In the genomic region with DNA sequence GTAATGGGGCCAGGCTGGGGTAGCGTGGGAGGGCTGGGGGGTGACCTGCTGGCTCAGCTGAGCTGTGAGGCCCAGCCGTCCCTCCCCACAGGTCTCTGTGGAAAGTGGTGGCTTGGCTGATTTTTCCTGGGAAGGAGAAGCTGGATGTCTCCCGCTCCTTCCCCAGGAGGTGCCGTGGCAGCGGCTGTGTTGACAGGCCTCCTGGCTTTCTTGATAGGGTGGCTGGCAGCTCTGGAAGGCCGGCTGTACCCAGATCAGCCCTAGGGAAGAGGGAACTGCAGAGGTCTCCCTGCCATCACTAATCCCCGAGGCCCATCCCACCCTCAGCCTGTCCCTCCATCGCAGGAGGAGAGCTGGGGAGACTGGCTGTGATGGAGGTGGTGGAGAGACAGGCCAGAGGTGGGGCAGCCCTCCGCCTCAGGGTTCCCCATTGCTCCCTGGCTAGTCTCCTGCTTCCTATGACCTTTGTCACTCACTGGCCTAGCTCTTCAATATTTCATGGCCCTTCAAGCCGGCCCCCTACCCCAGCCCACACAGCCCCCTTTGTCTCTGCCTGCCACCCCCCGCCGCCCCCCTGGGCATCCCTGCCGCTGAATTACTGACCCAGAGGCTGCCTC, we compare ENCODE assay signal across 12 cellular contexts. TPM values are rescaled to one million over a fixed set of nuclear protein-coding genes. Genes with fewer than 3 reads are reported as not detected.
DNase-seq lines count a peak whose midpoint lies in the region; ATAC-seq and TF ChIP-seq lines count a peak whose summit lies in the region.
"Had no signal": no experiment of that assay in that cellular context is flagged by ENCODE, and none has a peak within 500 bp of the region (broad histone marks: within the 10 kb centered on the region; RNA-seq: fewer than 3 reads in every experiment).

No MANE protein-coding gene starts in this region.

- 64 to 82% methylated on average over 13 of the region's 13 CpGs for WGBS in esophagus, 2 donors

- TF ChIP-seq EP300 in neural cell (conservative IDR thresholded peaks at IDR 0.05; ENCODE audit: poor library complexity, severe bottlenecking) = no peak

- H2AFZ ChIP-seq in neural cell (ENCODE audit: low read depth, low read length) = no peak overlapping the region

- H3K4me2 ChIP-seq in neural cell (ENCODE audit: low read length) = no peak overlapping the region

- peaks cover 55% of the 10 kb centered on the region for H3K79me2 ChIP-seq in neural cell (replicated peaks; ENCODE audit: insufficient read depth, low read length)

- peaks cover 33% of the 10 kb centered on the region for H3K27me3 Mint-ChIP-seq in T-helper 17 cell
- H3K27me3 Mint-ChIP-seq in activated CD4-positive, alpha-beta memory T cell treated with anti-CD3 and anti-CD28 coated beads, Interleukin-2, amount 10 ng/mL, durations not matched to agents 7 days and 5 days = peaks cover 28% of the 10 kb centered on the region

- peak; percentile 48 for DNase-seq in DMS 273 (lab: John Stamatoyannopoulos, UW; ENCODE audit: unreplicated experiment)
- DNase-seq in DMS 273 treated with DMSO at 0.1 percent for 48 hours (lab: John Stamatoyannopoulos, UW) = no peak
- DNase-seq in uterus = no peak
- no peak for DNase-seq in T-helper 17 cell
- DNase-seq in AG20443 (ENCODE audit: low spot score) = no peak
- DNase-seq in activated CD4-positive, alpha-beta memory T cell treated with anti-CD3 and anti-CD28 coated beads, Interleukin-2, amount 10 ng/mL, durations not matched to agents 7 days and 5 days = no peak
- DNase-seq: activated naive CD4-positive, alpha-beta T cell treated with anti-CD3 and anti-CD28 coated beads, Interleukin-2, amount 50 U/mL, for 16 hours; NCI-H2029 treated with DMSO at 0.1 percent for 48 hours had no signal

- peaks cover 5% of the 10 kb centered on the region for H3K36me3 Mint-ChIP-seq in T-helper 17 cell (ENCODE audit: low read depth)
- no peaks in the 10 kb centered on the region for H3K36me3 Mint-ChIP-seq in activated CD4-positive, alpha-beta memory T cell treated with anti-CD3 and anti-CD28 coated beads, Interleukin-2, amount 10 ng/mL, durations not matched to agents 7 days and 5 days (ENCODE audit: low read depth)

- no peaks in the 10 kb centered on the region for H3K9me2 ChIP-seq in neural cell (ENCODE audit: insufficient read depth, low read length)

- H3K4me3 Mint-ChIP-seq in T-helper 17 cell = no peak overlapping the region
- H3K4me3 Mint-ChIP-seq in activated CD4-positive, alpha-beta memory T cell treated with anti-CD3 and anti-CD28 coated beads, Interleukin-2, amount 10 ng/mL, durations not matched to agents 7 days and 5 days = no peak overlapping the region
- H3K4me3 Mint-ChIP-seq: T-helper 1 cell treated with Interleukin-12 subunit alpha and Interleukin-12 subunit beta and Interleukin-4 antibody, amounts not matched to agents 30 μg/mL and 1 μg/mL, for 36 hours had no signal

- CTCF ChIA-PET in activated CD4-positive, alpha-beta memory T cell treated with anti-CD3 and anti-CD28 coated beads, Interleukin-2, amount 10 ng/mL, durations not matched to agents 7 days and 5 days (lab: Charles Lee) = interaction anchor here (0.6 to 1.2 kb wide), 2 partner anchors 12 to 62 kb away, joined by 3 to 4 read pairs; no protein-coding TSS in a partner anchor

- ATAC-seq in T-helper 17 cell = no peak

- no peaks in the 10 kb centered on the region for H3K9me3 ChIP-seq in esophagus (ENCODE audit: control insufficient read depth in 2 of 2, insufficient read depth in 1 of 2, low read depth in 1 of 2, low read length in 1 of 2)
- no peaks in the 10 kb centered on the region for H3K9me3 ChIP-seq in neural cell (ENCODE audit: low read length)
- no peaks in the 10 kb centered on the region for H3K9me3 ChIP-seq in uterus
- H3K9me3 ChIP-seq in T-helper 17 cell (ENCODE audit: control insufficient read depth, low read length, poor library complexity, severe bottlenecking) = no peaks in the 10 kb centered on the region

- H3K4me1 Mint-ChIP-seq in T-helper 17 cell = peaks cover 22% of the 10 kb centered on the region
- H3K4me1 Mint-ChIP-seq in activated CD4-positive, alpha-beta memory T cell treated with anti-CD3 and anti-CD28 coated beads, Interleukin-2, amount 10 ng/mL, durations not matched to agents 7 days and 5 days = peaks cover 23% of the 10 kb centered on the region

- H3K27ac Mint-ChIP-seq in T-helper 17 cell = no peak overlapping the region
- no peak overlapping the region for H3K27ac Mint-ChIP-seq in activated CD4-positive, alpha-beta memory T cell treated with anti-CD3 and anti-CD28 coated beads, Interleukin-2, amount 10 ng/mL, durations not matched to agents 7 days and 5 days
- H3K27ac Mint-ChIP-seq: T-helper 1 cell treated with Interleukin-12 subunit alpha and Interleukin-12 subunit beta and Interleukin-4 antibody, amounts not matched to agents 30 μg/mL and 1 μg/mL, for 36 hours had no signal

- H3K27me3 ChIP-seq in esophagus (ENCODE audit: control insufficient read depth in 1 of 2, insufficient read depth in 2 of 2, low read length in 2 of 2) = no peaks in the 10 kb centered on the region
- H3K27me3 ChIP-seq in neural cell (ENCODE audit: insufficient read depth, low read depth, low read length) = peaks cover 4% of the 10 kb centered on the region
- no peaks in the 10 kb centered on the region for H3K27me3 ChIP-seq in uterus

- peak; percentile 15 for TF ChIP-seq RAD21 in neural cell (conservative IDR thresholded peaks at IDR 0.05)

- TF ChIP-seq CTCF in neural cell (IDR thresholded peaks at IDR 0.05; ENCODE audit: poor library complexity, severe bottlenecking) (no peak), uterus (IDR thresholded peaks at IDR 0.05) (no peak)

- H3K36me3 ChIP-seq in esophagus (ENCODE audit: control insufficient read depth in 2 of 2, insufficient read depth in 2 of 2, low read length in 1 of 2) (no peaks in the 10 kb centered on the region), neural cell (ENCODE audit: insufficient read depth, low read length) (no peaks in the 10 kb centered on the region), uterus (no peaks in the 10 kb centered on the region)

- peaks cover 16 to 45% of the 10 kb centered on the region in 2 donors for H3K4me1 ChIP-seq in esophagus (ENCODE audit: control insufficient read depth in 2 of 2, insufficient read depth in 2 of 2, low read length in 1 of 2)
- peaks cover 4 to 48% of the 10 kb centered on the region in 2 donors for H3K4me1 ChIP-seq in uterus

- no peaks in the 10 kb centered on the region for H4K20me1 ChIP-seq in neural cell (ENCODE audit: insufficient read depth)

- intact Hi-C loops in uterus (cut with DNase I; ENCODE audit: low total_unique reads) = no loop called here

- H3K9me3 Mint-ChIP-seq in activated CD4-positive, alpha-beta memory T cell treated with anti-CD3 and anti-CD28 coated beads, Interleukin-2, amount 10 ng/mL, durations not matched to agents 7 days and 5 days = no peaks in the 10 kb centered on the region
- H3K9me3 Mint-ChIP-seq: T-helper 1 cell treated with Interleukin-12 subunit alpha and Interleukin-12 subunit beta and Interleukin-4 antibody, amounts not matched to agents 30 μg/mL and 1 μg/mL, for 36 hours had no signal

- peak overlapping the region; percentile 69 to 76 for H3K27ac ChIP-seq in esophagus (ENCODE audit: low read depth in 2 of 2, low read length in 1 of 2)
- peak overlapping the region; percentile 12 for H3K27ac ChIP-seq in neural cell (ENCODE audit: low read length)
- peak overlapping the region; percentile 64 to 88 for H3K27ac ChIP-seq in uterus
- H3K27ac ChIP-seq: 22Rv1 had no signal

- no peaks in the 10 kb centered on the region for H3F3A ChIP-seq in neural cell (ENCODE audit: insufficient read depth, low read length, poor library complexity, severe bottlenecking)

- H3K4me3 ChIP-seq in esophagus (ENCODE audit: low read depth in 1 of 2, low read length in 2 of 2) (no peak overlapping the region), neural cell (ENCODE audit: low read length) (no peak overlapping the region), uterus (no peak overlapping the region)

- peak overlapping the region; percentile 34 for H3K9ac ChIP-seq in neural cell (ENCODE audit: low read length)

- no peak for TF ChIP-seq POLR2A in uterus (IDR thresholded peaks at IDR 0.05)

- POLR2A ChIA-PET in activated CD4-positive, alpha-beta memory T cell treated with anti-CD3 and anti-CD28 coated beads, Interleukin-2, amount 10 ng/mL, durations not matched to agents 7 days and 5 days (lab: Charles Lee) = interaction anchor here (1.2 to 1.8 kb wide), 3 partner anchors 10 to 22 kb away, joined by 3 to 4 read pairs (median 3); no protein-coding TSS in a partner anchor

TF ChIP-seq in neural cell, 6 proteins besides CTCF, POLR2A, EP300 and RAD21 (continues in another document):
- TF ChIP-seq POLR2AphosphoS5 (IDR thresholded peaks at IDR 0.05) = peak; percentile 20
- TF ChIP-seq MXI1 (conservative IDR thresholded peaks at IDR 0.05; ENCODE audit: poor library complexity, severe bottlenecking) = no peak
- no peak for TF ChIP-seq EZH2 (IDR thresholded peaks at IDR 0.05; ENCODE audit: borderline replicate concordance, insufficient read depth, low read length, poor library complexity, severe bottlenecking)

RNA-seq across cellular contexts. Expression of a gene that starts 6.8 kb away (rescaled TPM):
- polyA plus RNA-seq in esophagus (10 to 100 TPM; 21.9 to 27.8 TPM), neural cell (24.4 and 38.0 TPM in 2 replicates)
- polyA minus RNA-seq in neural cell = 37.0 and 40.1 TPM in 2 replicates
- total RNA-seq in uterus (10 to 100 TPM in 3 of 4 donors, 1 to 10 TPM in 1; 3.3 to 51.3 (median 35.0) TPM), T-helper 17 cell (1 to 10 TPM; 3.2 to 4.3 TPM)
- 1 to 10 TPM; 1.4 to 1.7 TPM for total RNA-seq in activated CD4-positive, alpha-beta memory T cell treated with anti-CD3 and anti-CD28 coated beads, Interleukin-2, amount 10 ng/mL, durations not matched to agents 7 days and 5 days

Comparison
In these comparisons a context has a peak if more than half of its experiments do, and no peak if none do; other contexts are left out.
1. H3K27ac ChIP-seq: peak in every context shown above with its lines; median percentile 76 in uterus; 72 in esophagus; 12 in neural cell.